Comparison of ENCODE assay signal across 31 cellular contexts in the genomic region with DNA sequence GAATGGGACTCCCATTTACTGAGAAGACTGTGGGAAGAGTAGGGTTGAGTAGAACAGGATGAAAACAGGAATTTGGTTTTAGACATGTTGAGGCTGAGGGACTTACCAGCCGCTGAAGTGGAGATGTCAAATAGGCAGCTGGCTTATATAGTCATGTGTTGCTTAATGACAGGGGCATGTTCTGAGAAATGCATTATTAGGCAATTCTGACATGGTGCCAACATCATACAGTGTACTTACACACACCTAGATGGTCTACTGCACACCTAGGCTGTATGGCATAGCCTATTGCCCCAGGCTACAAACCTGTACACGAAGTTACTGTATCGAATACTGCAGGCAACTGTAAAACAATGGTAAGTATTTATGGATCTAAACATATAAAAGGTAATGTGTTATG. TPM values are rescaled to one million over a fixed set of nuclear protein-coding genes. Genes with fewer than 3 reads are reported as not detected.
DNase-seq lines count a peak whose midpoint lies in the region; ATAC-seq and TF ChIP-seq lines count a peak whose summit lies in the region.
"Had no signal": no experiment of that assay in that cellular context is flagged by ENCODE, and none has a peak within 500 bp of the region (broad histone marks: within the 10 kb centered on the region; RNA-seq: fewer than 3 reads in every experiment).

No MANE protein-coding gene starts in this region.

- H3K27ac ChIP-seq in breast epithelium (no peak overlapping the region), foreskin keratinocyte (no peak overlapping the region), aorta (ENCODE audit: low read depth in 1 of 2, low read length in 2 of 2) (no peak overlapping the region)
- H3K27ac ChIP-seq: GM23248, SJSA1 had no signal

- no peak overlapping the region for H3K4me3 Mint-ChIP-seq in MCF 10A (ENCODE audit: unreplicated experiment)
- no peak overlapping the region for H3K4me3 Mint-ChIP-seq in T-helper 17 cell
- H3K4me3 Mint-ChIP-seq: CD14-positive monocyte; CD8-positive, alpha-beta memory T cell had no signal

- no peaks in the 10 kb centered on the region for H3K9me3 ChIP-seq in breast epithelium
- no peaks in the 10 kb centered on the region for H3K9me3 ChIP-seq in T-helper 17 cell (ENCODE audit: control insufficient read depth, low read length, poor library complexity, severe bottlenecking)
- H3K9me3 ChIP-seq in aorta (ENCODE audit: control insufficient read depth, low read length), result no peaks in the 10 kb centered on the region
- H3K9me3 ChIP-seq: BE2C, SJSA1 had no signal

- TF ChIP-seq POLR2A in breast epithelium (IDR thresholded peaks at IDR 0.05), result no peak

- H3K27me3 ChIP-seq in breast epithelium, result no peaks in the 10 kb centered on the region
- no peaks in the 10 kb centered on the region for H3K27me3 ChIP-seq in foreskin keratinocyte
- no peaks in the 10 kb centered on the region for H3K27me3 ChIP-seq in aorta (ENCODE audit: control insufficient read depth in 1 of 2, insufficient read depth in 2 of 2, low read length in 1 of 2)
- H3K27me3 ChIP-seq: BE2C, SJSA1 had no signal

- TF ChIP-seq CTCF in MCF 10A (IDR thresholded peaks at IDR 0.05; ENCODE audit: unreplicated experiment) (no peak), breast epithelium (IDR thresholded peaks at IDR 0.05) (no peak), foreskin keratinocyte (conservative IDR thresholded peaks at IDR 0.05) (no peak)

- no TSS peak for BruUV-seq in MCF 10A (replicated peaks; lab: Mats Ljungman, UMichigan)

- peak overlapping the region; percentile 82 for H3K27ac Mint-ChIP-seq in MCF 10A (ENCODE audit: low read depth, unreplicated experiment)
- peak overlapping the region; percentile 79 for H3K27ac Mint-ChIP-seq in T-helper 17 cell
- H3K27ac Mint-ChIP-seq: CD14-positive monocyte had no signal

- peaks cover 6% of the 10 kb centered on the region for H3K4me1 Mint-ChIP-seq in MCF 10A (ENCODE audit: insufficient read depth, unreplicated experiment)
- peaks cover 8% of the 10 kb centered on the region for H3K4me1 Mint-ChIP-seq in T-helper 17 cell
- H3K4me1 Mint-ChIP-seq: CD8-positive, alpha-beta memory T cell had no signal

- intact Hi-C loops in MCF 10A (cut with micrococcal nuclease) (no loop called here), breast epithelium (cut with DNase I; ENCODE audit: low total_unique reads) (no loop called here), aorta (cut with DNase I) (no loop called here)

- CTCF ChIA-PET in MCF 10A (lab: Yijun Ruan, JAX), result interaction anchor here (1.0 kb wide), 1 partner anchor 18 kb away, joined by 3 read pairs; no protein-coding TSS in a partner anchor

- DNase-seq in MCF 10A (ENCODE audit: unreplicated experiment) (peak; percentile 86), breast epithelium (ENCODE audit: low spot score in 2 of 2) (no peak), T-helper 17 cell (no peak), foreskin keratinocyte (peak; percentile 77 to 86), NCI-H2196 (lab: John Stamatoyannopoulos, UW; ENCODE audit: unreplicated experiment) (no peak), aorta (no peak)
- DNase-seq: 8988T; ACHN; BE2C; CD8-positive, alpha-beta memory T cell; DMS 273 treated with DMSO at 0.1 percent for 48 hours; DMS79; EL; GDM1; GM23248; H7; Kasumi-1; NCI-H1092 treated with DMSO at 0.1 percent for 48 hours; NCI-H1436 treated with DMSO at 0.1 percent for 48 hours; NCI-H187 treated with DMSO at 0.1 percent for 48 hours; NCI-H2107; NCI-H446; NCI-H524 treated with DMSO at 0.1 percent for 48 hours; NCI-H82; NK-92 treated with Interleukin-12 subunit alpha and Interleukin-12 subunit beta, amount 100 ng/mL, for 24 hours; PC-3; Right ventricle myocardium superior had no signal

- WGBS in aorta, 2 donors, result 89 to 96% methylated on average over 3 of the region's 3 CpGs

- no peak for ATAC-seq in T-helper 17 cell
- no peak for ATAC-seq in foreskin keratinocyte
- no peak for ATAC-seq in aorta (ENCODE audit: low FRiP score)
- no peak for ATAC-seq in HG02642 (IDR thresholded peaks at IDR 0.05; ENCODE audit: poor library complexity, unreplicated experiment)
- ATAC-seq: K562, PC-3 had no signal

- H3K36me3 Mint-ChIP-seq in MCF 10A (ENCODE audit: insufficient read depth, unreplicated experiment), result peaks cover 26% of the 10 kb centered on the region
- peaks cover 8% of the 10 kb centered on the region for H3K36me3 Mint-ChIP-seq in T-helper 17 cell (ENCODE audit: low read depth)

- POLR2A ChIA-PET in MCF 10A (lab: Yijun Ruan, JAX), result interaction anchor here (1.0 to 2.6 kb wide), 3 partner anchors 17 to 52 kb away, joined by 3 to 14 read pairs (median 8); partner anchors contain the start of genes ARL3 and SFXN2

- H3K4me1 ChIP-seq in breast epithelium (no peaks in the 10 kb centered on the region), foreskin keratinocyte (peaks cover 3% of the 10 kb centered on the region), aorta (ENCODE audit: control insufficient read depth in 1 of 2, insufficient read depth in 2 of 2, low read length in 2 of 2) (no peaks in the 10 kb centered on the region)
- H3K4me1 ChIP-seq: BE2C had no signal

- H3K27me3 Mint-ChIP-seq in MCF 10A (ENCODE audit: insufficient read depth, unreplicated experiment) (no peaks in the 10 kb centered on the region), T-helper 17 cell (no peaks in the 10 kb centered on the region)
- H3K27me3 Mint-ChIP-seq: CD8-positive, alpha-beta memory T cell had no signal

- H3K9me3 Mint-ChIP-seq in MCF 10A (ENCODE audit: unreplicated experiment), result no peaks in the 10 kb centered on the region
- H3K9me3 Mint-ChIP-seq: CD8-positive, alpha-beta memory T cell had no signal

- no peak overlapping the region for H3K4me3 ChIP-seq in breast epithelium
- H3K4me3 ChIP-seq in aorta (ENCODE audit: low read length in 2 of 2), result no peak overlapping the region
- H3K4me3 ChIP-seq: GM23248, K562, SJSA1 had no signal

- H3K36me3 ChIP-seq in breast epithelium (no peaks in the 10 kb centered on the region), aorta (ENCODE audit: control insufficient read depth in 1 of 2, insufficient read depth in 2 of 2, low read length in 1 of 2) (peaks cover 0 to 10% of the 10 kb centered on the region in 2 donors)

RNA-seq across cellular contexts. Expression of gene ARL3, which starts 17.5 kb away (rescaled TPM):
- total RNA-seq in MCF 10A (2022) (6.8 and 7.0 TPM in 2 replicates), breast epithelium (1 to 10 TPM; 5.1 to 7.3 (median 5.9) TPM), T-helper 17 cell (1 to 10 TPM; 3.2 to 3.7 TPM), foreskin keratinocyte (9.3 and 10.0 TPM in 2 replicates), aorta (1 to 10 TPM; 8.2 to 8.6 TPM)
- polyA plus RNA-seq in foreskin keratinocyte (15.4 and 16.2 TPM in 2 replicates), aorta (10 to 100 TPM; 17.3 to 18.9 TPM)

RNA-seq across cellular contexts. Expression of gene SFXN2, which starts 17.7 kb away (rescaled TPM):
- 7.2 and 12.9 TPM in 2 replicates for total RNA-seq in MCF 10A (2022)
- total RNA-seq in breast epithelium, result 10 to 100 TPM in 1 of 3 donors, 1 to 10 TPM in 2; 3.8 to 10.4 (median 4.9) TPM
- 1 to 10 TPM; 5.6 to 7.9 TPM for total RNA-seq in T-helper 17 cell
- total RNA-seq in foreskin keratinocyte, result 11.8 and 14.3 TPM in 2 replicates
- polyA plus RNA-seq in foreskin keratinocyte, result 6.7 and 8.2 TPM in 2 replicates
- 1 to 10 TPM; 5.1 to 8.3 TPM for total RNA-seq in aorta
- 1 to 10 TPM; 3.2 to 3.5 TPM for polyA plus RNA-seq in aorta

RNA-seq across cellular contexts. Expression of gene WBP1L, which starts 47.0 kb away (rescaled TPM):
- total RNA-seq in MCF 10A (2022) (19.8 and 24.8 TPM in 2 replicates), breast epithelium (100 to 1,000 TPM; 114 to 174 (median 143) TPM), T-helper 17 cell (10 to 100 TPM; 21.1 to 26.6 TPM), foreskin keratinocyte (22.9 and 25.8 TPM in 2 replicates), aorta (10 to 100 TPM; 81.1 to 84.7 TPM)
- polyA plus RNA-seq in foreskin keratinocyte (10.2 and 11.1 TPM in 2 replicates), aorta (10 to 100 TPM; 22.4 to 41.7 TPM)

RNA-seq across cellular contexts. Expression of gene TRIM8, which starts 52.5 kb away (rescaled TPM):
- 73.5 and 78.1 TPM in 2 replicates for total RNA-seq in MCF 10A (2022)
- 100 to 1,000 TPM in 1 of 3 donors, 10 to 100 TPM in 2; 74.6 to 128 (median 88.8) TPM for total RNA-seq in breast epithelium
- total RNA-seq in T-helper 17 cell, result 10 to 100 TPM; 63.6 to 73.0 TPM
- total RNA-seq in foreskin keratinocyte, result 57.9 and 65.4 TPM in 2 replicates
- polyA plus RNA-seq in foreskin keratinocyte, result 59.3 and 62.8 TPM in 2 replicates
- 100 to 1,000 TPM; 126 to 189 TPM for total RNA-seq in aorta
- polyA plus RNA-seq in aorta, result 10 to 100 TPM; 40.6 to 72.4 TPM

Comparison
In these comparisons a context has a peak if more than half of its experiments do, and no peak if none do; other contexts are left out.
1. DNase-seq: peak in MCF 10A (single experiment) and foreskin keratinocyte (2 of 2); none in breast epithelium (0 of 2), T-helper 17 cell (0 of 3), NCI-H2196 (single experiment) and aorta (0 of 2).